ENCODE assay signal across 1 cellular context in the genomic region with DNA sequence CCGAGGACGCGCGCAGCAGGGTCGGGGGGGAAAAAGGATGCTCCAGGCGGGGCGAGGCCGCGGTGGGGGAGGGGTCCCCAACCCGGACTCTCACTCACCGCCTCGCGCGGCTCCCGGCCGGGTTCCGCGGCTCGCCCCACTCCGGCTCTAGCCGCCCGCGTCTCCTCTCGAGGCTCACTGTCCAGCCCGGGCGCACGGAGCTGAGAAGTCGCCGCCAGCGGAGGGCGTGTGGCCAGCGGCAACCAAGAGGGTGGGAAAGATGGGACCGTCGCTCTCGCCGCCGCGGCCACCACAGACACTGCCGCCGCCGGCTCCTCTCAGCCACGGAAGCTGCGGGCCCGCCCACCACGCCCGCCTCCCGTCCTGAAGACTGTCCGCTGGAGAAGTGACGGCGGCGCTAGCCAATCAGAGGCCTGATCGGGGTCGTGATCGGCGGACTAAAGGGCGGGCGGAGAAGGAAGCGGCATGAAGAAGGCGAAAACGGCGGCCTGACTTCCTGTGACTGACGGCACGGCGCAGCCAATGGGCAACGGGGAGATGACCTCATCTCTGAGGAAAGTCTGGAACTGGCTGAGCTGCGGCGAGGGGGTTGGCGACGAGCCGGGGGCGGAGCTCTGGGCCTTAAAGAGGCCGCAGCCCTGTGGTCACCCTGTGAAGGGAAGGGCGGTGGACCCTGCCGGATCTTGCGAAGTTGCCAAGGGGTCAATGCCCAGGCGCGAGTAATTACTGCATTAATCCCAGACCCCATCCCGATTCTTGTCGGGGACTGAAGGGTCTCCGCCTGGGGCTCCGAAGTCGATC.
TF ChIP-seq lines count a peak whose summit lies in the region.

MRTFA (minus strand) TSS at position 340 of the 801 bp plus-strand sequence.

TF ChIP-seq in K562, 482 proteins besides CTCF, POLR2A, EP300 and RAD21 (continued from another document and continues in another):
- TF ChIP-seq, protein P1, sequence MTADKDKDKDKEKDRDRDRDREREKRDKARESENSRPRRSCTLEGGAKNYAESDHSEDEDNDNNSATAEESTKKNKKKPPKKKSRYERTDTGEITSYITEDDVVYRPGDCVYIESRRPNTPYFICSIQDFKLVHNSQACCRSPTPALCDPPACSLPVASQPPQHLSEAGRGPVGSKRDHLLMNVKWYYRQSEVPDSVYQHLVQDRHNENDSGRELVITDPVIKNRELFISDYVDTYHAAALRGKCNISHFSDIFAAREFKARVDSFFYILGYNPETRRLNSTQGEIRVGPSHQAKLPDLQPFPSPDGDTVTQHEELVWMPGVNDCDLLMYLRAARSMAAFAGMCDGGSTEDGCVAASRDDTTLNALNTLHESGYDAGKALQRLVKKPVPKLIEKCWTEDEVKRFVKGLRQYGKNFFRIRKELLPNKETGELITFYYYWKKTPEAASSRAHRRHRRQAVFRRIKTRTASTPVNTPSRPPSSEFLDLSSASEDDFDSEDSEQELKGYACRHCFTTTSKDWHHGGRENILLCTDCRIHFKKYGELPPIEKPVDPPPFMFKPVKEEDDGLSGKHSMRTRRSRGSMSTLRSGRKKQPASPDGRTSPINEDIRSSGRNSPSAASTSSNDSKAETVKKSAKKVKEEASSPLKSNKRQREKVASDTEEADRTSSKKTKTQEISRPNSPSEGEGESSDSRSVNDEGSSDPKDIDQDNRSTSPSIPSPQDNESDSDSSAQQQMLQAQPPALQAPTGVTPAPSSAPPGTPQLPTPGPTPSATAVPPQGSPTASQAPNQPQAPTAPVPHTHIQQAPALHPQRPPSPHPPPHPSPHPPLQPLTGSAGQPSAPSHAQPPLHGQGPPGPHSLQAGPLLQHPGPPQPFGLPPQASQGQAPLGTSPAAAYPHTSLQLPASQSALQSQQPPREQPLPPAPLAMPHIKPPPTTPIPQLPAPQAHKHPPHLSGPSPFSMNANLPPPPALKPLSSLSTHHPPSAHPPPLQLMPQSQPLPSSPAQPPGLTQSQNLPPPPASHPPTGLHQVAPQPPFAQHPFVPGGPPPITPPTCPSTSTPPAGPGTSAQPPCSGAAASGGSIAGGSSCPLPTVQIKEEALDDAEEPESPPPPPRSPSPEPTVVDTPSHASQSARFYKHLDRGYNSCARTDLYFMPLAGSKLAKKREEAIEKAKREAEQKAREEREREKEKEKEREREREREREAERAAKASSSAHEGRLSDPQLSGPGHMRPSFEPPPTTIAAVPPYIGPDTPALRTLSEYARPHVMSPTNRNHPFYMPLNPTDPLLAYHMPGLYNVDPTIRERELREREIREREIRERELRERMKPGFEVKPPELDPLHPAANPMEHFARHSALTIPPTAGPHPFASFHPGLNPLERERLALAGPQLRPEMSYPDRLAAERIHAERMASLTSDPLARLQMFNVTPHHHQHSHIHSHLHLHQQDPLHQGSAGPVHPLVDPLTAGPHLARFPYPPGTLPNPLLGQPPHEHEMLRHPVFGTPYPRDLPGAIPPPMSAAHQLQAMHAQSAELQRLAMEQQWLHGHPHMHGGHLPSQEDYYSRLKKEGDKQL (CRISPR knock-in tag; IDR thresholded peaks at IDR 0.05; ENCODE audit: borderline replicate concordance) = no peak
- TF ChIP-seq, protein P2, sequence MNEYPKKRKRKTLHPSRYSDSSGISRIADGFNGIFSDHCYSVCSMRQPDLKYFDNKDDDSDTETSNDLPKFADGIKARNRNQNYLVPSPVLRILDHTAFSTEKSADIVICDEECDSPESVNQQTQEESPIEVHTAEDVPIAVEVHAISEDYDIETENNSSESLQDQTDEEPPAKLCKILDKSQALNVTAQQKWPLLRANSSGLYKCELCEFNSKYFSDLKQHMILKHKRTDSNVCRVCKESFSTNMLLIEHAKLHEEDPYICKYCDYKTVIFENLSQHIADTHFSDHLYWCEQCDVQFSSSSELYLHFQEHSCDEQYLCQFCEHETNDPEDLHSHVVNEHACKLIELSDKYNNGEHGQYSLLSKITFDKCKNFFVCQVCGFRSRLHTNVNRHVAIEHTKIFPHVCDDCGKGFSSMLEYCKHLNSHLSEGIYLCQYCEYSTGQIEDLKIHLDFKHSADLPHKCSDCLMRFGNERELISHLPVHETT (CRISPR knock-in tag; conservative IDR thresholded peaks at IDR 0.05 in 1 of 2, IDR thresholded peaks at IDR 0.05 in 1 of 2) = no peak
- TF ChIP-seq MYBL2 (IDR thresholded peaks at IDR 0.05; ENCODE audit: low read depth) (no peak), MYBL2 (CRISPR knock-in tag; IDR thresholded peaks at IDR 0.05; ENCODE audit: borderline replicate concordance) (no peak), POLR2AphosphoS5 (IDR thresholded peaks at IDR 0.05; ENCODE audit: control insufficient read depth, insufficient read depth, low read depth, low read length) (no peak), ARID1B (IDR thresholded peaks at IDR 0.05) (no peak), HNRNPH1 (optimal IDR thresholded peaks at IDR 0.05; ENCODE audit: low read depth, low read length) (no peak), ZNF384 (IDR thresholded peaks at IDR 0.05; ENCODE audit: low read depth, low read length) (no peak), ZNF444 (CRISPR knock-in tag; IDR thresholded peaks at IDR 0.05) (no peak), ARHGAP35 (IDR thresholded peaks at IDR 0.05; ENCODE audit: partially characterized antibody) (no peak), ZC3H8 (IDR thresholded peaks at IDR 0.05) (no peak), KDM4B (IDR thresholded peaks at IDR 0.05; ENCODE audit: borderline replicate concordance in 2 of 2, low read depth in 1 of 2) (no peak), ZNF280A (IDR thresholded peaks at IDR 0.05; ENCODE audit: low read depth, partially characterized antibody) (no peak), SIN3B (IDR thresholded peaks at IDR 0.05; ENCODE audit: low read depth) (no peak), XRCC5 (IDR thresholded peaks at IDR 0.05; ENCODE audit: low read depth, low read length) (no peak), ZNF408 (CRISPR knock-in tag; IDR thresholded peaks at IDR 0.05; ENCODE audit: low read depth) (no peak), ATF7 (IDR thresholded peaks at IDR 0.05) (peak; percentile 99), SPI1 (IDR thresholded peaks at IDR 0.05; ENCODE audit: borderline replicate concordance, low read depth, low read length) (peak; percentile 24; the same call in 1 of the 2 replicates), TAF7 (tag; IDR thresholded peaks at IDR 0.05) (0 out of 2 replicates have a peak, but pooled peaks have one; percentile 34), ZKSCAN1 (IDR thresholded peaks at IDR 0.05; ENCODE audit: low read depth, low read length) (no peak), SP1 (CRISPR knock-in tag; IDR thresholded peaks at IDR 0.05) (peak; percentile 77), HEY1 (CRISPR knock-in tag; IDR thresholded peaks at IDR 0.05; ENCODE audit: borderline replicate concordance) (no peak), GABPB1 (CRISPR knock-in tag; IDR thresholded peaks at IDR 0.05) (peak; percentile 79), RBM25 (IDR thresholded peaks at IDR 0.05; ENCODE audit: low read depth, low read length, severe bottlenecking) (peak; percentile 62), POLR2G (IDR thresholded peaks at IDR 0.05; ENCODE audit: low read depth, low read length) (peak; percentile 97), ESRRA (IDR thresholded peaks at IDR 0.05; ENCODE audit: borderline replicate concordance, low read depth) (peak; percentile 49; the same call in 1 of the 2 replicates), ZNF274 (IDR thresholded peaks at IDR 0.05; ENCODE audit: borderline replicate concordance, low read depth, low read length) (no peak), ZZZ3 (IDR thresholded peaks at IDR 0.05) (no peak), RFX7 (CRISPR knock-in tag; IDR thresholded peaks at IDR 0.05) (no peak), MCM2 (IDR thresholded peaks at IDR 0.05; ENCODE audit: low read depth) (no peak), ELK1 (CRISPR knock-in tag; IDR thresholded peaks at IDR 0.05) (no peak), ATF1 (CRISPR knock-in tag; IDR thresholded peaks at IDR 0.05) (no peak), ATF1 (tag; IDR thresholded peaks at IDR 0.05) (peak; percentile 93), L3MBTL2 (IDR thresholded peaks at IDR 0.05) (0 out of 2 replicates have a peak, but pooled peaks have one; percentile 57), SMAD2 (IDR thresholded peaks at IDR 0.05; ENCODE audit: low read depth, low read length) (no peak), FOXA1 (IDR thresholded peaks at IDR 0.05; ENCODE audit: borderline replicate concordance) (no peak), FOXK1 (CRISPR knock-in tag; IDR thresholded peaks at IDR 0.05; ENCODE audit: borderline replicate concordance) (no peak), KDM2B (CRISPR knock-in tag; IDR thresholded peaks at IDR 0.05) (0 out of 2 replicates have a peak, but pooled peaks have one; percentile 61), NR3C1 (CRISPR knock-in tag; IDR thresholded peaks at IDR 0.05) (no peak), POLR2B (IDR thresholded peaks at IDR 0.05; ENCODE audit: low read depth, partially characterized antibody) (peak; percentile 64), ZNF57 (CRISPR knock-in tag; IDR thresholded peaks at IDR 0.05) (no peak), CXXC5 (CRISPR knock-in tag; IDR thresholded peaks at IDR 0.05) (peak; percentile 91), POLR3A (IDR thresholded peaks at IDR 0.05; ENCODE audit: borderline replicate concordance, extremely low read depth, insufficient read depth, insufficient read length) (no peak), POLR2AphosphoS2 (IDR thresholded peaks at IDR 0.05; ENCODE audit: low read length) (no peak), ZNF263 (CRISPR knock-in tag; IDR thresholded peaks at IDR 0.05; ENCODE audit: borderline replicate concordance) (peak; percentile 47; the same call in 1 of the 2 replicates), KDM1A (IDR thresholded peaks at IDR 0.05) (no peak), RBBP5 (IDR thresholded peaks at IDR 0.05; ENCODE audit: borderline replicate concordance, insufficient read depth, low read length, poor library complexity, severe bottlenecking) (peak; percentile 57), ETV5 (CRISPR knock-in tag; IDR thresholded peaks at IDR 0.05; ENCODE audit: low read depth) (peak; percentile 29; the same call in 1 of the 2 replicates), MCM5 (IDR thresholded peaks at IDR 0.05; ENCODE audit: low read depth) (no peak), TCF7L2 (IDR thresholded peaks at IDR 0.05; ENCODE audit: low read depth, low read length) (no peak), ZNF354B (CRISPR knock-in tag; IDR thresholded peaks at IDR 0.05) (no peak)
- TF ChIP-seq, protein P3, sequence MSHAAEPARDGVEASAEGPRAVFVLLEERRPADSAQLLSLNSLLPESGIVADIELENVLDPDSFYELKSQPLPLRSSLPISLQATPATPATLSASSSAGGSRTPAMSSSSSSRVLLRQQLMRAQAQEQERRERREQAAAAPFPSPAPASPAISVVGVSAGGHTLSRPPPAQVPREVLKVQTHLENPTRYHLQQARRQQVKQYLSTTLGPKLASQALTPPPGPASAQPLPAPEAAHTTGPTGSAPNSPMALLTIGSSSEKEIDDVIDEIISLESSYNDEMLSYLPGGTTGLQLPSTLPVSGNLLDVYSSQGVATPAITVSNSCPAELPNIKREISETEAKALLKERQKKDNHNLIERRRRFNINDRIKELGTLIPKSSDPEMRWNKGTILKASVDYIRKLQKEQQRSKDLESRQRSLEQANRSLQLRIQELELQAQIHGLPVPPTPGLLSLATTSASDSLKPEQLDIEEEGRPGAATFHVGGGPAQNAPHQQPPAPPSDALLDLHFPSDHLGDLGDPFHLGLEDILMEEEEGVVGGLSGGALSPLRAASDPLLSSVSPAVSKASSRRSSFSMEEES (CRISPR knock-in tag; IDR thresholded peaks at IDR 0.05) = no peak
- TF ChIP-seq, protein P4, sequence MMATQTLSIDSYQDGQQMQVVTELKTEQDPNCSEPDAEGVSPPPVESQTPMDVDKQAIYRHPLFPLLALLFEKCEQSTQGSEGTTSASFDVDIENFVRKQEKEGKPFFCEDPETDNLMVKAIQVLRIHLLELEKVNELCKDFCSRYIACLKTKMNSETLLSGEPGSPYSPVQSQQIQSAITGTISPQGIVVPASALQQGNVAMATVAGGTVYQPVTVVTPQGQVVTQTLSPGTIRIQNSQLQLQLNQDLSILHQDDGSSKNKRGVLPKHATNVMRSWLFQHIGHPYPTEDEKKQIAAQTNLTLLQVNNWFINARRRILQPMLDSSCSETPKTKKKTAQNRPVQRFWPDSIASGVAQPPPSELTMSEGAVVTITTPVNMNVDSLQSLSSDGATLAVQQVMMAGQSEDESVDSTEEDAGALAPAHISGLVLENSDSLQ (IDR thresholded peaks at IDR 0.05) = peak; percentile 100
- TF ChIP-seq, protein P5, sequence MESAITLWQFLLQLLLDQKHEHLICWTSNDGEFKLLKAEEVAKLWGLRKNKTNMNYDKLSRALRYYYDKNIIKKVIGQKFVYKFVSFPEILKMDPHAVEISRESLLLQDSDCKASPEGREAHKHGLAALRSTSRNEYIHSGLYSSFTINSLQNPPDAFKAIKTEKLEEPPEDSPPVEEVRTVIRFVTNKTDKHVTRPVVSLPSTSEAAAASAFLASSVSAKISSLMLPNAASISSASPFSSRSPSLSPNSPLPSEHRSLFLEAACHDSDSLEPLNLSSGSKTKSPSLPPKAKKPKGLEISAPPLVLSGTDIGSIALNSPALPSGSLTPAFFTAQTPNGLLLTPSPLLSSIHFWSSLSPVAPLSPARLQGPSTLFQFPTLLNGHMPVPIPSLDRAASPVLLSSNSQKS (CRISPR knock-in tag; IDR thresholded peaks at IDR 0.05) = no peak
